ENCODE assay signal across 8 cellular contexts in genomic region chr15:88894348-88894818, GRCh38. TPM values are rescaled to one million over a fixed set of nuclear protein-coding genes. Genes with fewer than 3 reads are reported as not detected.
DNase-seq lines count a peak whose midpoint lies in the region; ATAC-seq, FAIRE-seq and TF ChIP-seq lines count a peak whose summit lies in the region.

No MANE protein-coding gene starts in this region.

- H3K4me3 ChIP-seq in GM12875 (ENCODE audit: low read depth, low read length) (no peak overlapping the region), kidney (ENCODE audit: low read length in 2 of 2) (no peak overlapping the region)

- no peak for FAIRE-seq in kidney (lab: Jason Lieb, UNC)

- DNase-seq in T-helper 17 cell (peak; percentile 72 to 86 (median 76)), astrocyte of the hippocampus (ENCODE audit: low read depth, low spot score) (peak; percentile 76), kidney (peak; percentile 85), hippocampal formation (lab: John Stamatoyannopoulos, UW) (no peak), NCI-H446 (lab: John Stamatoyannopoulos, UW) (no peak)
- peak; percentile 71 to 85 (median 71) for DNase-seq in stimulated activated CD4-positive, alpha-beta T cell treated with anti-CD3 and anti-CD28 coated beads, TNF-alpha, amount 100 ng/mL, for 24 hours (ENCODE audit: low read depth in 3 of 3)

- H3K4me1 Mint-ChIP-seq in T-helper 17 cell = peaks cover 28% of the 10 kb centered on the region

- TF ChIP-seq CTCF in GM12875 (IDR thresholded peaks at IDR 0.05; ENCODE audit: borderline replicate concordance, insufficient read depth, low read depth, low read length) (peak; percentile 80), kidney (IDR thresholded peaks at IDR 0.05; ENCODE audit: borderline replicate concordance, extremely low read depth, insufficient read depth) (peak; percentile 21)

- ATAC-seq in HG03196 (IDR thresholded peaks at IDR 0.05; ENCODE audit: unreplicated experiment) = peak; percentile 51
- peak; percentile 80 for ATAC-seq in T-helper 17 cell

- no peaks in the 10 kb centered on the region for H3K36me3 ChIP-seq in kidney (ENCODE audit: control insufficient read depth in 1 of 2, insufficient read depth in 2 of 2, low read length in 2 of 2)

- H3K9ac ChIP-seq in kidney (ENCODE audit: low read length in 2 of 2) = no peak overlapping the region

- intact Hi-C loops in kidney (cut with DNase I) = no loop called here

- H3K36me3 Mint-ChIP-seq in T-helper 17 cell (ENCODE audit: low read depth) = no peaks in the 10 kb centered on the region

- peak overlapping the region; percentile 59 for H3K27ac Mint-ChIP-seq in T-helper 17 cell

- no peak overlapping the region for H3K27ac ChIP-seq in kidney (ENCODE audit: low read depth in 2 of 2, low read length in 2 of 2)

- H3K27me3 Mint-ChIP-seq in T-helper 17 cell = no peaks in the 10 kb centered on the region

- H3K4me1 ChIP-seq in kidney (ENCODE audit: control insufficient read depth in 1 of 2, insufficient read depth in 1 of 2, low read depth in 1 of 2, low read length in 2 of 2) = peaks cover 0 to 18% of the 10 kb centered on the region in 2 donors

- peak overlapping the region; percentile 93 for H3K4me3 Mint-ChIP-seq in T-helper 17 cell

- no peaks in the 10 kb centered on the region for H3K9me3 ChIP-seq in T-helper 17 cell (ENCODE audit: control insufficient read depth, low read length, poor library complexity, severe bottlenecking)
- no peaks in the 10 kb centered on the region for H3K9me3 ChIP-seq in kidney (ENCODE audit: control insufficient read depth in 1 of 2, low read length in 2 of 2)

RNA-seq across cellular contexts. Expression of gene HAPLN3, which starts 1.0 kb away (rescaled TPM):
- total RNA-seq in T-helper 17 cell = 100 to 1,000 TPM; 103 to 105 TPM
- total RNA-seq in kidney = 11.2 TPM
- 2.2 TPM for polyA plus RNA-seq in kidney (ENCODE audit: insufficient read depth, low read depth, low replicate concordance)

RNA-seq across cellular contexts. Expression of gene MFGE8, which starts 18.8 kb away (rescaled TPM):
- total RNA-seq in T-helper 17 cell (10 to 100 TPM; 69.1 to 77.8 TPM), kidney (184 TPM)
- 88.0 TPM for polyA plus RNA-seq in kidney (ENCODE audit: insufficient read depth, low read depth, low replicate concordance)

Comparison
In these comparisons a context has a peak if more than half of its experiments do, and no peak if none do; other contexts are left out.
1. DNase-seq: peak in T-helper 17 cell (3 of 3), astrocyte of the hippocampus (single experiment), kidney (single experiment) and stimulated activated CD4-positive, alpha-beta T cell treated with anti-CD3 and anti-CD28 coated beads, TNF-alpha, amount 100 ng/mL, for 24 hours (3 of 3); none in hippocampal formation (0 of 2) and NCI-H446 (0 of 2).